Comparison of ENCODE assay signal across 8 cellular contexts in genomic region chr4:5142726-5143125, GRCh38.
DNase-seq lines count a peak whose midpoint lies in the region; ATAC-seq, FAIRE-seq and TF ChIP-seq lines count a peak whose summit lies in the region.

No MANE protein-coding gene starts in this region.

- RAD21 ChIA-PET in HCT116 (lab: Charles Lee; ENCODE audit: low non-redundant PET in 1 of 2, low total read pairs in 2 of 2, uncharacterized antibody in 2 of 2, unreplicated experiment in 2 of 2), result no interaction called here

- no peak overlapping the region for H3K27ac Mint-ChIP-seq in astrocyte (ENCODE audit: unreplicated experiment)

- H3K9me2 ChIP-seq in HCT116 (ENCODE audit: insufficient read depth), result no peaks in the 10 kb centered on the region

- H3K9ac ChIP-seq in HCT116 (ENCODE audit: low read length), result no peak overlapping the region
- no peak overlapping the region for H3K9ac ChIP-seq in astrocyte (ENCODE audit: low read length)

- no peaks in the 10 kb centered on the region for H3K36me3 ChIP-seq in HCT116 (ENCODE audit: control insufficient read depth in 1 of 2, insufficient read depth in 2 of 2, low read length in 2 of 2)
- no peaks in the 10 kb centered on the region for H3K36me3 ChIP-seq in astrocyte (ENCODE audit: insufficient read depth, low read length)

- no peak for FAIRE-seq in astrocyte (lab: Jason Lieb, UNC)

- ATAC-seq in HCT116 (peak; percentile 60), HG02938 (IDR thresholded peaks at IDR 0.05; ENCODE audit: unreplicated experiment) (no peak)

- H4K20me1 ChIP-seq in HCT116 (ENCODE audit: insufficient read depth) (no peaks in the 10 kb centered on the region), astrocyte (ENCODE audit: insufficient read depth, low read length) (no peaks in the 10 kb centered on the region)

- H3K4me2 ChIP-seq in HCT116 (ENCODE audit: low read length) (no peak overlapping the region), astrocyte (ENCODE audit: low read length) (no peak overlapping the region)

- H3K27me3 Mint-ChIP-seq in astrocyte (ENCODE audit: low read depth, unreplicated experiment), result peaks cover 16% of the 10 kb centered on the region

- no peak for TF ChIP-seq POLR2A in HCT116 (IDR thresholded peaks at IDR 0.05; ENCODE audit: borderline replicate concordance, extremely low read depth, insufficient read depth, insufficient read length)

- POLR2A ChIA-PET in AG04450 (lab: Yijun Ruan, JAX), result no interaction called here
- POLR2A ChIA-PET in HCT116 (lab: Charles Lee), result no interaction called here

- peak; percentile 58 for TF ChIP-seq RAD21 in HCT116 (IDR thresholded peaks at IDR 0.05; ENCODE audit: low read depth)

- H3K4me3 Mint-ChIP-seq in astrocyte (ENCODE audit: unreplicated experiment), result no peak overlapping the region

- H3K4me3 ChIP-seq in AG04450 (ENCODE audit: low read depth, low read length) (no peak overlapping the region), HCT116 (replicated peaks in 1 of 2; ENCODE audit: low read depth in 1 of 2, low read length in 2 of 2) (no peak overlapping the region), astrocyte (ENCODE audit: insufficient read depth, low read depth, low read length) (no peak overlapping the region)

- TF ChIP-seq CTCF in AG04450 (IDR thresholded peaks at IDR 0.05; ENCODE audit: low read depth, low read length) (peak; percentile 70), HCT116 (IDR thresholded peaks at IDR 0.05 in 2 of 3, conservative IDR thresholded peaks at IDR 0.05 in 1 of 3; ENCODE audit: borderline replicate concordance in 1 of 3, insufficient read depth in 1 of 3, low read depth in 2 of 3, low read length in 2 of 3) (peak; percentile 47 to 63 (median 57); a peak in 5 of 6 replicates), astrocyte (IDR thresholded peaks at IDR 0.05; ENCODE audit: insufficient read depth, low read depth, low read length) (peak; percentile 53), GM20000 (IDR thresholded peaks at IDR 0.05; ENCODE audit: extremely low read depth, missing control alignments) (no peak)

- H2AFZ ChIP-seq in HCT116 (ENCODE audit: low read depth, low read length, poor library complexity, severe bottlenecking) (no peak overlapping the region), astrocyte (ENCODE audit: low read depth, low read length) (no peak overlapping the region)

- peaks cover 2% of the 10 kb centered on the region for H3K36me3 Mint-ChIP-seq in astrocyte (ENCODE audit: low read depth, unreplicated experiment)

- intact Hi-C loops in HCT116 (cut with micrococcal nuclease), result loop anchor here (1.0 to 5.0 kb wide), 3 partner anchors 92 to 655 kb away; no protein-coding TSS in a partner anchor

- peak; percentile 29 for DNase-seq in AG04450 (ENCODE audit: low read depth, low spot score)
- peak; percentile 16 for DNase-seq in HCT116 (ENCODE audit: low read depth, low spot score)
- peak; percentile 25 for DNase-seq in astrocyte (ENCODE audit: low read depth)
- DNase-seq in left kidney (ENCODE audit: low read depth, low spot score), result peak; percentile 62
- DNase-seq in GM20000 (ENCODE audit: low spot score), result no peak
- no peak for DNase-seq in NCI-H2196 (lab: John Stamatoyannopoulos, UW; ENCODE audit: unreplicated experiment)
- DNase-seq in activated CD4-positive, alpha-beta T cell treated with anti-CD3 and anti-CD28 coated beads for 1 hour, result no peak

- no peaks in the 10 kb centered on the region for H3K79me2 ChIP-seq in HCT116 (ENCODE audit: insufficient read depth, low read length)
- no peaks in the 10 kb centered on the region for H3K79me2 ChIP-seq in astrocyte (ENCODE audit: insufficient read depth, low read length)

- H3K9me3 ChIP-seq in AG04450 (ENCODE audit: control insufficient read depth, insufficient read depth, low read length) (no peaks in the 10 kb centered on the region), HCT116 (ENCODE audit: control insufficient read depth in 1 of 2, insufficient read depth in 1 of 2, low read depth in 1 of 2, low read length in 2 of 2) (no peaks in the 10 kb centered on the region), astrocyte (ENCODE audit: insufficient read depth, low read depth, low read length) (no peaks in the 10 kb centered on the region)

- H3K27me3 ChIP-seq in AG04450 (ENCODE audit: control insufficient read depth, insufficient read depth, low read length) (no peaks in the 10 kb centered on the region), HCT116 (ENCODE audit: insufficient read depth, low read length) (peaks cover 31% of the 10 kb centered on the region), astrocyte (ENCODE audit: insufficient read depth, low read length) (no peaks in the 10 kb centered on the region)

- peaks cover 3% of the 10 kb centered on the region for H3K9me3 Mint-ChIP-seq in astrocyte (ENCODE audit: unreplicated experiment)

- CTCF ChIA-PET in AG04450 (lab: Charles Lee) (interaction anchor here (1.0 kb wide), 1 partner anchor 16 kb away, joined by 4 read pairs; no protein-coding TSS in a partner anchor), HCT116 (lab: Charles Lee) (no interaction called here)

- H3K27ac ChIP-seq in AG04450 (ENCODE audit: low read depth, low read length) (no peak overlapping the region), HCT116 (ENCODE audit: low read depth, low read length) (no peak overlapping the region), astrocyte (ENCODE audit: low read depth, low read length) (no peak overlapping the region)

- H3K4me1 ChIP-seq in HCT116 (ENCODE audit: control insufficient read depth in 1 of 2, insufficient read depth in 2 of 2, low read length in 2 of 2) (no peaks in the 10 kb centered on the region), astrocyte (ENCODE audit: insufficient read depth, low read length) (no peaks in the 10 kb centered on the region)

- BruUV-seq in HCT116 (replicated peaks; lab: Mats Ljungman, UMichigan), result no TSS peak

- H3K4me1 Mint-ChIP-seq in astrocyte (ENCODE audit: low read depth, unreplicated experiment), result no peaks in the 10 kb centered on the region

TF ChIP-seq in HCT116, 20 proteins besides CTCF, POLR2A, EP300 and RAD21:
- TF ChIP-seq ELF1 (IDR thresholded peaks at IDR 0.05; ENCODE audit: borderline replicate concordance, low read depth) (no peak), ZNF274 (IDR thresholded peaks at IDR 0.05; ENCODE audit: low read depth, low read length) (no peak), EZH2phosphoT487 (IDR thresholded peaks at IDR 0.05; ENCODE audit: borderline replicate concordance) (no peak), ZBTB33 (IDR thresholded peaks at IDR 0.05; ENCODE audit: extremely low read depth, insufficient replicate concordance, low read length) (no peak), CEBPB (IDR thresholded peaks at IDR 0.05; ENCODE audit: low read depth) (no peak), REST (IDR thresholded peaks at IDR 0.05; ENCODE audit: low read depth) (no peak)
TF ChIP-seq in HCT116: peak in this region for 0.

Comparison
In these comparisons a context has a peak if more than half of its experiments do, and no peak if none do; other contexts are left out.
1. DNase-seq: peak in AG04450 (single experiment), HCT116 (single experiment), astrocyte (single experiment) and left kidney (single experiment); none in GM20000 (single experiment), NCI-H2196 (single experiment) and activated CD4-positive, alpha-beta T cell treated with anti-CD3 and anti-CD28 coated beads for 1 hour (single experiment).